Comparison of ENCODE assay signal across 1 cellular context in the genomic region with DNA sequence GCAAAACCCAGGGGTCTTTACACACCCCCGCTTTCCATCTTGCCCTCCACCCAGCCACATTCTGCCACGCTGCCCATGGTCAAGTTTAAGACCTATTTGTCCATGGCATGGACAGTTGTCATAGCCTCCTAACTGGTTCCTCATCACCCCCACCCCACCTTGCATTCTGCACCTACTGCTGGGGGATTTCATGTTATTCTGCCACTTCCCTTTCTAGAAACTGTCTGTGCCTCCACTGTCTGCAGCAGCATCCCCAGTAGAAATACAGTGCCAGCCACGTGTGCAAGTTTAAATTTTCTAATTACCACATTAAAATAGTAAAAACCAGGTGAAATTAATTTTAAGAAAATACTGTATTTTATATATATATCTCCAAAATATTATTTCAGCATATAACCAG.
TF ChIP-seq lines count a peak whose summit lies in the region.

No MANE protein-coding gene starts in this region.

TF ChIP-seq in GM12878, 131 proteins besides CTCF, POLR2A, EP300 and RAD21 (continued from another document):
- TF ChIP-seq, protein P1, sequence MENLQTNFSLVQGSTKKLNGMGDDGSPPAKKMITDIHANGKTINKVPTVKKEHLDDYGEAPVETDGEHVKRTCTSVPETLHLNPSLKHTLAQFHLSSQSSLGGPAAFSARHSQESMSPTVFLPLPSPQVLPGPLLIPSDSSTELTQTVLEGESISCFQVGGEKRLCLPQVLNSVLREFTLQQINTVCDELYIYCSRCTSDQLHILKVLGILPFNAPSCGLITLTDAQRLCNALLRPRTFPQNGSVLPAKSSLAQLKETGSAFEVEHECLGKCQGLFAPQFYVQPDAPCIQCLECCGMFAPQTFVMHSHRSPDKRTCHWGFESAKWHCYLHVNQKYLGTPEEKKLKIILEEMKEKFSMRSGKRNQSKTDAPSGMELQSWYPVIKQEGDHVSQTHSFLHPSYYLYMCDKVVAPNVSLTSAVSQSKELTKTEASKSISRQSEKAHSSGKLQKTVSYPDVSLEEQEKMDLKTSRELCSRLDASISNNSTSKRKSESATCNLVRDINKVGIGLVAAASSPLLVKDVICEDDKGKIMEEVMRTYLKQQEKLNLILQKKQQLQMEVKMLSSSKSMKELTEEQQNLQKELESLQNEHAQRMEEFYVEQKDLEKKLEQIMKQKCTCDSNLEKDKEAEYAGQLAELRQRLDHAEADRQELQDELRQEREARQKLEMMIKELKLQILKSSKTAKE (IDR thresholded peaks at IDR 0.05; ENCODE audit: low read depth, poor library complexity, severe bottlenecking) = no peak
- TF ChIP-seq BHLHE40 (IDR thresholded peaks at IDR 0.05; ENCODE audit: borderline replicate concordance in 1 of 2, low read depth in 2 of 2, low read length in 1 of 2) (no peak), CREB1 (IDR thresholded peaks at IDR 0.05; ENCODE audit: low read depth) (no peak)
